17 cellular contexts compared by ENCODE assay signal in the genomic region with DNA sequence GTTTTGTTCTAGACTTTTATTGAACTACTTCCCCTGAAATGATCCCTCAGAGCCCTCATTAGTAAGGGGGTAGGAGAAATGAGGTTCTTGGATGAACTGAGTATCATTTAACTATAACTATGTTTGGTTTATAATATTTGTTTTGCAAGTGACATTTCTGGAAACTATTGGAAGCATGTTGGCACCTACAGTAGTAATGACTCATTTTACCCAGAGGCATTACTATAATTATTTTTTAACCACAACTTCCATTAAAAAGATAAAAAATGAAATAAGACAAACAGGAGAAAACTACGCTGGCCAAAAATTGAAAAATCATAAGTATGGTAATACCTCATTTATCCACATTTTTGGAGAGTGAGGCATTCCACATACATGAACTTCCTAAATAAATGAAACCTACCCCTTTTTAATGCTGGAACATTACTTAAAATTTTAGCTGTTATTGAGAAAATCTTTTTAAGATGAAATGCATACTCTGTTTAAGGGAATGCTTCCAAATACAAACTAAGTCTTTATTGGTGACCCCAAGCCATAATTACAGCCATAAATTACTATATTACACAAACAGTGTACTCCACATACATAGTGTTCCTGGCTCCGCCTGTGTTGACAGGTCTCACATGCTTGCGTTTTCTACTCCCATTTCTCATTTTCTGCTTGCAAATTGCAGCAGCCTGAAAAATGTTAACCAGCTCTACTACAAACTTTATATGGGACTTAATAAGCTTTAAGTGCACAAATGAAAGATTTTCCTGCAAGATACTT.
DNase-seq lines count a peak whose midpoint lies in the region; ATAC-seq and TF ChIP-seq lines count a peak whose summit lies in the region.
"Had no signal": no experiment of that assay in that cellular context is flagged by ENCODE, and none has a peak within 500 bp of the region (broad histone marks: within the 10 kb centered on the region; RNA-seq: fewer than 3 reads in every experiment).

No MANE protein-coding gene starts in this region.

- H3K4me3 Mint-ChIP-seq in Calu3 (ENCODE audit: low read depth, unreplicated experiment) (peak overlapping the region; percentile 20), mesothelial cell of epicardium (no peak overlapping the region)
- H3K4me3 Mint-ChIP-seq in activated CD4-positive, alpha-beta T cell treated with anti-CD3 and anti-CD28 coated beads for 36 hours, result no peak overlapping the region
- H3K4me3 Mint-ChIP-seq: activated CD8-positive, alpha-beta memory T cell treated with anti-CD3 and anti-CD28 coated beads, Interleukin-2, amount 10 ng/mL, durations not matched to agents 7 days and 5 days; activated naive CD8-positive, alpha-beta T cell had no signal

- CTCF ChIA-PET in Calu3 (lab: Charles Lee), result no interaction called here
- CTCF ChIA-PET in activated CD4-positive, alpha-beta T cell treated with anti-CD3 and anti-CD28 coated beads for 36 hours (lab: Charles Lee), result interaction anchor here (0.6 to 1.6 kb wide), 2 partner anchors 9 to 523 kb away, joined by 3 to 4 read pairs; no protein-coding TSS in a partner anchor

- H3K4me3 ChIP-seq in cardiac fibroblast (replicated peaks in 1 of 2; ENCODE audit: low read depth in 2 of 2, low read length in 2 of 2), result no peak overlapping the region
- H3K4me3 ChIP-seq: heart left ventricle, lung had no signal

- H3K9me3 Mint-ChIP-seq in Calu3 (ENCODE audit: low read depth, unreplicated experiment) (no peaks in the 10 kb centered on the region), mesothelial cell of epicardium (no peaks in the 10 kb centered on the region)
- no peaks in the 10 kb centered on the region for H3K9me3 Mint-ChIP-seq in activated CD4-positive, alpha-beta T cell treated with anti-CD3 and anti-CD28 coated beads for 36 hours (ENCODE audit: low read depth)

- H3K36me3 Mint-ChIP-seq in Calu3 (ENCODE audit: insufficient read depth, unreplicated experiment) (peaks cover 65% of the 10 kb centered on the region), mesothelial cell of epicardium (peaks cover 9% of the 10 kb centered on the region)
- H3K36me3 Mint-ChIP-seq in activated CD4-positive, alpha-beta T cell treated with anti-CD3 and anti-CD28 coated beads for 36 hours (ENCODE audit: low read depth), result no peaks in the 10 kb centered on the region
- H3K36me3 Mint-ChIP-seq: activated CD8-positive, alpha-beta memory T cell treated with anti-CD3 and anti-CD28 coated beads, Interleukin-2, amount 10 ng/mL, durations not matched to agents 7 days and 5 days; activated naive CD8-positive, alpha-beta T cell had no signal

- H3K4me1 Mint-ChIP-seq in Calu3 (ENCODE audit: low read depth, unreplicated experiment) (peaks cover 87% of the 10 kb centered on the region), mesothelial cell of epicardium (peaks cover 57% of the 10 kb centered on the region)
- H3K4me1 Mint-ChIP-seq in activated CD4-positive, alpha-beta T cell treated with anti-CD3 and anti-CD28 coated beads for 36 hours, result no peaks in the 10 kb centered on the region
- H3K4me1 Mint-ChIP-seq: activated CD8-positive, alpha-beta memory T cell treated with anti-CD3 and anti-CD28 coated beads, Interleukin-2, amount 10 ng/mL, durations not matched to agents 7 days and 5 days had no signal

- POLR2A ChIA-PET in activated CD4-positive, alpha-beta T cell treated with anti-CD3 and anti-CD28 coated beads for 36 hours (lab: Charles Lee), result no interaction called here

- peak overlapping the region; percentile 92 for H3K27ac Mint-ChIP-seq in Calu3 (ENCODE audit: unreplicated experiment)
- peak overlapping the region; percentile 81 for H3K27ac Mint-ChIP-seq in mesothelial cell of epicardium
- H3K27ac Mint-ChIP-seq in activated CD4-positive, alpha-beta T cell treated with anti-CD3 and anti-CD28 coated beads for 36 hours, result no peak overlapping the region
- H3K27ac Mint-ChIP-seq: activated CD8-positive, alpha-beta memory T cell treated with anti-CD3 and anti-CD28 coated beads, Interleukin-2, amount 10 ng/mL, durations not matched to agents 7 days and 5 days; activated naive CD8-positive, alpha-beta T cell had no signal

- H3K27me3 Mint-ChIP-seq in Calu3 (ENCODE audit: unreplicated experiment) (no peaks in the 10 kb centered on the region), mesothelial cell of epicardium (ENCODE audit: low read depth) (no peaks in the 10 kb centered on the region)
- H3K27me3 Mint-ChIP-seq in activated CD4-positive, alpha-beta T cell treated with anti-CD3 and anti-CD28 coated beads for 36 hours, result peaks cover 17% of the 10 kb centered on the region

- TF ChIP-seq CTCF in Calu3 (IDR thresholded peaks at IDR 0.05; ENCODE audit: unreplicated experiment) (no peak), cardiac fibroblast (IDR thresholded peaks at IDR 0.05; ENCODE audit: low read depth, low read length) (no peak), mesothelial cell of epicardium (IDR thresholded peaks at IDR 0.05; ENCODE audit: unreplicated experiment) (no peak), omental fat pad (IDR thresholded peaks at IDR 0.05) (no peak)

- ATAC-seq in HG02970 (IDR thresholded peaks at IDR 0.05; ENCODE audit: low FRiP score, unreplicated experiment), result no peak
- no peak for ATAC-seq in activated CD4-positive, alpha-beta T cell treated with anti-CD3 and anti-CD28 coated beads for 36 hours
- ATAC-seq in omental fat pad (ENCODE audit: low FRiP score), result no peak
- ATAC-seq in HG03442 (IDR thresholded peaks at IDR 0.05; ENCODE audit: unreplicated experiment), result no peak
- ATAC-seq: activated CD8-positive, alpha-beta memory T cell treated with anti-CD3 and anti-CD28 coated beads, Interleukin-2, amount 10 ng/mL, durations not matched to agents 7 days and 5 days; heart left ventricle had no signal

- intact Hi-C loops in Calu3 (cut with micrococcal nuclease; ENCODE audit: unreplicated experiment), result loop anchor here (1.0 to 5.0 kb wide), 4 partner anchors 25 to 105 kb away; partner anchors contain the start of gene MET
- intact Hi-C loops in activated CD4-positive, alpha-beta T cell treated with anti-CD3 and anti-CD28 coated beads for 36 hours (cut with DNase I, micrococcal nuclease), result no loop called here

- DNase-seq in Calu3, result no peak
- DNase-seq in NOMO-1 treated with DMSO at 0.1 percent for 48 hours (lab: John Stamatoyannopoulos, UW; ENCODE audit: unreplicated experiment), result peak; percentile 1
- peak; percentile 51 to 65 for DNase-seq in cardiac fibroblast (ENCODE audit: low read depth in 2 of 2)
- no peak for DNase-seq in mesothelial cell of epicardium (ENCODE audit: low spot score in 2 of 2, unreplicated experiment in 2 of 2)
- DNase-seq in activated CD4-positive, alpha-beta T cell treated with anti-CD3 and anti-CD28 coated beads for 36 hours, result no peak
- DNase-seq in omental fat pad (ENCODE audit: low spot score), result no peak
- DNase-seq: activated CD8-positive, alpha-beta memory T cell treated with anti-CD3 and anti-CD28 coated beads, Interleukin-2, amount 10 ng/mL, durations not matched to agents 7 days and 5 days; heart left ventricle; MM.1S; NCI-H345; SHP77; stimulated activated CD4-positive, alpha-beta T cell treated with anti-CD3 and anti-CD28 coated beads, Interleukin-4, amount 100 ng/mL, for 24 hours; stimulated activated naive CD8-positive, alpha-beta T cell treated with anti-CD3 and anti-CD28 coated beads, Interleukin-15, Interleukin-2, amounts not matched to agents 100 U/mL and 50 U/mL, for 24 hours had no signal

- no TSS peak for BruUV-seq in Calu3 (replicated peaks; lab: Mats Ljungman, UMichigan)

Comparison
In these comparisons a context has a peak if more than half of its experiments do, and no peak if none do; other contexts are left out.
1. DNase-seq: peak in NOMO-1 treated with DMSO at 0.1 percent for 48 hours (single experiment) and cardiac fibroblast (2 of 2); none in Calu3 (single experiment), mesothelial cell of epicardium (0 of 2), activated CD4-positive, alpha-beta T cell treated with anti-CD3 and anti-CD28 coated beads for 36 hours (single experiment) and omental fat pad (single experiment).